Comparison of ENCODE assay signal across 20 cellular contexts in genomic region chr22:27378994-27379393, GRCh38.
"Had no signal": no experiment of that assay in that cellular context is flagged by ENCODE, and none has a peak within 500 bp of the region (broad histone marks: within the 10 kb centered on the region; RNA-seq: fewer than 3 reads in every experiment).

No MANE protein-coding gene starts in this region.

- H3K4me1 Mint-ChIP-seq: activated CD4-positive, alpha-beta memory T cell treated with anti-CD3 and anti-CD28 coated beads, Interleukin-2, amount 10 ng/mL, durations not matched to agents 7 days and 5 days; activated CD4-positive, alpha-beta T cell treated with anti-CD3 and anti-CD28 coated beads for 36 hours; activated naive CD4-positive, alpha-beta T cell treated with anti-CD3 and anti-CD28 coated beads, Interleukin-2, amount 50 U/mL, for 24 hours; naive thymus-derived CD8-positive, alpha-beta T cell had no signal

- H3K36me3 ChIP-seq: adrenal gland, colonic mucosa, esophagus squamous epithelium, left ventricle myocardium inferior, suprapubic skin, upper lobe of left lung had no signal

- H3K9me3 ChIP-seq: adrenal gland, colonic mucosa, esophagus squamous epithelium, psoas muscle, suprapubic skin, upper lobe of left lung had no signal

- H3K27me3 Mint-ChIP-seq: activated CD4-positive, alpha-beta memory T cell treated with anti-CD3 and anti-CD28 coated beads, Interleukin-2, amount 10 ng/mL, durations not matched to agents 7 days and 5 days had no signal

- H3K36me3 Mint-ChIP-seq: activated naive CD4-positive, alpha-beta T cell treated with anti-CD3 and anti-CD28 coated beads, Interleukin-2, amount 50 U/mL, for 24 hours had no signal

- H3K9me3 Mint-ChIP-seq: activated CD4-positive, alpha-beta memory T cell treated with anti-CD3 and anti-CD28 coated beads, Interleukin-2, amount 10 ng/mL, durations not matched to agents 7 days and 5 days; activated naive CD4-positive, alpha-beta T cell treated with anti-CD3 and anti-CD28 coated beads, Interleukin-2, amount 50 U/mL, for 24 hours; activated T-cell treated with anti-CD3 and anti-CD28 coated beads, Interleukin-2, amount 50 U/mL, for 4 hours; T-helper 1 cell treated with Interleukin-12 subunit alpha and Interleukin-12 subunit beta and Interleukin-4 antibody, amounts not matched to agents 30 μg/mL and 1 μg/mL, for 36 hours had no signal

- H3K4me1 ChIP-seq: adrenal gland, colonic mucosa, left ventricle myocardium inferior had no signal

- H3K27ac Mint-ChIP-seq: activated CD4-positive, alpha-beta memory T cell treated with anti-CD3 and anti-CD28 coated beads, Interleukin-2, amount 10 ng/mL, durations not matched to agents 7 days and 5 days; activated CD4-positive, alpha-beta T cell treated with anti-CD3 and anti-CD28 coated beads for 36 hours; activated naive CD4-positive, alpha-beta T cell treated with anti-CD3 and anti-CD28 coated beads, Interleukin-2, amount 50 U/mL, for 24 hours; stimulated activated naive CD8-positive, alpha-beta T cell treated with anti-CD3 and anti-CD28 coated beads, Interleukin-15, Interleukin-2, amounts not matched to agents 100 ng/mL and 50 ng/mL, for 24 hours; T-helper 1 cell treated with Interleukin-12 subunit alpha and Interleukin-12 subunit beta and Interleukin-4 antibody, amounts not matched to agents 30 μg/mL and 1 μg/mL, for 36 hours had no signal

- H3K4me3 ChIP-seq: adrenal gland, colonic mucosa, esophagus squamous epithelium, left ventricle myocardium inferior, psoas muscle, smooth muscle cell, suprapubic skin, upper lobe of left lung had no signal

- H3K4me2 ChIP-seq: smooth muscle cell had no signal

- H3K27me3 ChIP-seq: colonic mucosa, upper lobe of left lung had no signal

- H3K4me3 Mint-ChIP-seq: activated CD4-positive, alpha-beta memory T cell treated with anti-CD3 and anti-CD28 coated beads, Interleukin-2, amount 10 ng/mL, durations not matched to agents 7 days and 5 days; activated CD4-positive, alpha-beta T cell treated with anti-CD3 and anti-CD28 coated beads for 36 hours; activated naive CD4-positive, alpha-beta T cell treated with anti-CD3 and anti-CD28 coated beads, Interleukin-2, amount 50 U/mL, for 24 hours; activated T-cell treated with anti-CD3 and anti-CD28 coated beads, Interleukin-2, amount 50 U/mL, for 4 hours; naive thymus-derived CD8-positive, alpha-beta T cell; stimulated activated naive CD8-positive, alpha-beta T cell treated with anti-CD3 and anti-CD28 coated beads, Interleukin-15, Interleukin-2, amounts not matched to agents 100 ng/mL and 50 ng/mL, for 24 hours; T-helper 1 cell treated with Interleukin-12 subunit alpha and Interleukin-12 subunit beta and Interleukin-4 antibody, amounts not matched to agents 30 μg/mL and 1 μg/mL, for 36 hours had no signal

- H3K27ac ChIP-seq: adrenal gland, colonic mucosa, esophagus squamous epithelium, left ventricle myocardium inferior, psoas muscle, suprapubic skin, upper lobe of left lung had no signal

- DNase-seq: activated CD4-positive, alpha-beta memory T cell treated with anti-CD3 and anti-CD28 coated beads, Interleukin-2, amount 10 ng/mL, durations not matched to agents 7 days and 5 days; activated CD4-positive, alpha-beta T cell treated with anti-CD3 and anti-CD28 coated beads for 36 hours; activated effector memory CD4-positive, alpha-beta T cell treated with Interleukin-2 at 50 U/mL for 16 hours; activated T-cell treated with anti-CD3 and anti-CD28 coated beads, Interleukin-2, amount 50 U/mL, for 4 hours; adrenal gland; central memory CD4-positive, alpha-beta T cell; colonic mucosa; esophagus squamous epithelium; hippocampal formation; left ventricle myocardium inferior; mesenchymal stem cell; naive thymus-derived CD8-positive, alpha-beta T cell; nucleus accumbens; psoas muscle had no signal
